10 cellular contexts compared by ENCODE assay signal in genomic region chr2:234989183-234989701, GRCh38.
DNase-seq lines count a peak whose midpoint lies in the region; ATAC-seq and TF ChIP-seq lines count a peak whose summit lies in the region.
"Had no signal": no experiment of that assay in that cellular context is flagged by ENCODE, and none has a peak within 500 bp of the region (broad histone marks: within the 10 kb centered on the region; RNA-seq: fewer than 3 reads in every experiment).

No MANE protein-coding gene starts in this region.

- intact Hi-C loops in posterior cingulate gyrus (cut with DNase I), result no loop called here

- peak; percentile 65 for DNase-seq in DMS 273 (lab: John Stamatoyannopoulos, UW; ENCODE audit: unreplicated experiment)
- peak; percentile 83 for DNase-seq in RWPE1 (ENCODE audit: low spot score)
- peak; percentile 73 for DNase-seq in globus pallidus (ENCODE audit: low spot score)
- peak; percentile 59 to 92 (median 67) for DNase-seq in posterior cingulate gyrus
- no peak for DNase-seq in stimulated activated naive CD4-positive, alpha-beta T cell (lab: John Stamatoyannopoulos, UW)
- no peak for DNase-seq in NCI-H2171 (lab: John Stamatoyannopoulos, UW)
- DNase-seq: amniotic stem cell had no signal

- POLR2A ChIA-PET in RWPE1 (lab: Yijun Ruan, JAX; ENCODE audit: low non-redundant PET), result no interaction called here

- peak overlapping the region; percentile 81 for H3K27ac ChIP-seq in RWPE1
- H3K27ac ChIP-seq: KMS-11 had no signal

- ATAC-seq in GM21619 (IDR thresholded peaks at IDR 0.05; ENCODE audit: unreplicated experiment) (no peak), GM21737 (IDR thresholded peaks at IDR 0.05; ENCODE audit: unreplicated experiment) (no peak)

- CTCF ChIA-PET in RWPE1 (lab: Yijun Ruan, JAX), result no interaction called here

- no peak for TF ChIP-seq CTCF in RWPE1 (conservative IDR thresholded peaks at IDR 0.05; ENCODE audit: low read depth)

Comparison
In these comparisons a context has a peak if more than half of its experiments do, and no peak if none do; other contexts are left out.
1. DNase-seq: peak in DMS 273 (single experiment), RWPE1 (single experiment), globus pallidus (single experiment) and posterior cingulate gyrus (10 of 10); none in stimulated activated naive CD4-positive, alpha-beta T cell (0 of 6) and NCI-H2171 (single experiment).